Comparison of ENCODE assay signal across 24 cellular contexts in genomic region chr11:113375402-113375801, GRCh38. TPM values are rescaled to one million over a fixed set of nuclear protein-coding genes. Genes with fewer than 3 reads are reported as not detected.
DNase-seq lines count a peak whose midpoint lies in the region; ATAC-seq and TF ChIP-seq lines count a peak whose summit lies in the region.
"Had no signal": no experiment of that assay in that cellular context is flagged by ENCODE, and none has a peak within 500 bp of the region (broad histone marks: within the 10 kb centered on the region; RNA-seq: fewer than 3 reads in every experiment).

No MANE protein-coding gene starts in this region.

- ATAC-seq in activated CD4-positive, alpha-beta T cell treated with anti-CD3 and anti-CD28 coated beads for 36 hours = no peak
- ATAC-seq in GM19397 (IDR thresholded peaks at IDR 0.05; ENCODE audit: unreplicated experiment) = no peak
- ATAC-seq: GM23338, PC-3, SK-N-SH treated with all-trans-retinoic acid at 6 μM for 48 hours had no signal

- TF ChIP-seq POLR2A in testis (IDR thresholded peaks at IDR 0.05) = no peak

- CTCF ChIA-PET in activated CD4-positive, alpha-beta T cell treated with anti-CD3 and anti-CD28 coated beads for 36 hours (lab: Charles Lee) = no interaction called here

- H3K27me3 Mint-ChIP-seq in dendritic cell treated with granulocyte-macrophage colony-stimulating factor and Interleukin-4, amounts not matched to agents 40 ng/mL and 50 ng/mL, for 4 days = peaks cover 1% of the 10 kb centered on the region
- H3K27me3 Mint-ChIP-seq in activated CD4-positive, alpha-beta T cell treated with anti-CD3 and anti-CD28 coated beads for 36 hours = no peaks in the 10 kb centered on the region

- TF ChIP-seq CTCF in testis (IDR thresholded peaks at IDR 0.05) = no peak

- no peak overlapping the region for H3K27ac ChIP-seq in testis
- H3K27ac ChIP-seq: 22Rv1, BLaER1, KMS-11 had no signal

- intact Hi-C loops in dendritic cell treated with granulocyte-macrophage colony-stimulating factor and Interleukin-4, amounts not matched to agents 40 ng/mL and 50 ng/mL, for 4 days (cut with micrococcal nuclease) = loop anchor here (5.0 kb wide), 1 partner anchor 63 kb away; the partner anchor contains the start of gene TTC12
- intact Hi-C loops in testis (cut with DNase I; ENCODE audit: low total_unique reads) = no loop called here
- intact Hi-C loops in activated CD4-positive, alpha-beta T cell treated with anti-CD3 and anti-CD28 coated beads for 36 hours (cut with DNase I, micrococcal nuclease) = no loop called here

- POLR2A ChIA-PET in activated CD4-positive, alpha-beta T cell treated with anti-CD3 and anti-CD28 coated beads for 36 hours (lab: Charles Lee) = no interaction called here

- H3K27ac Mint-ChIP-seq in dendritic cell treated with granulocyte-macrophage colony-stimulating factor and Interleukin-4, amounts not matched to agents 40 ng/mL and 50 ng/mL, for 4 days = peak overlapping the region; percentile 70
- H3K27ac Mint-ChIP-seq in activated CD4-positive, alpha-beta T cell treated with anti-CD3 and anti-CD28 coated beads for 36 hours = no peak overlapping the region
- H3K27ac Mint-ChIP-seq: CD8-positive, alpha-beta memory T cell; GM23338 had no signal

- no peaks in the 10 kb centered on the region for H3K9me3 Mint-ChIP-seq in dendritic cell treated with granulocyte-macrophage colony-stimulating factor and Interleukin-4, amounts not matched to agents 40 ng/mL and 50 ng/mL, for 4 days
- no peaks in the 10 kb centered on the region for H3K9me3 Mint-ChIP-seq in activated CD4-positive, alpha-beta T cell treated with anti-CD3 and anti-CD28 coated beads for 36 hours (ENCODE audit: low read depth)
- H3K9me3 Mint-ChIP-seq: CD8-positive, alpha-beta memory T cell had no signal

- no peaks in the 10 kb centered on the region for H3K36me3 Mint-ChIP-seq in dendritic cell treated with granulocyte-macrophage colony-stimulating factor and Interleukin-4, amounts not matched to agents 40 ng/mL and 50 ng/mL, for 4 days (ENCODE audit: low read depth)
- peaks cover 12% of the 10 kb centered on the region for H3K36me3 Mint-ChIP-seq in activated CD4-positive, alpha-beta T cell treated with anti-CD3 and anti-CD28 coated beads for 36 hours (ENCODE audit: low read depth)

- 56 to 74% methylated on average over 5 of the region's 5 CpGs for WGBS in testis, 2 donors

- peak overlapping the region in 1 of 2 donors; percentile 3 for H3K4me3 ChIP-seq in testis
- H3K4me3 ChIP-seq: BLaER1, GM23338 had no signal

- H3K4me1 ChIP-seq in testis = no peaks in the 10 kb centered on the region
- H3K4me1 ChIP-seq: BLaER1 had no signal

- no peaks in the 10 kb centered on the region for H3K36me3 ChIP-seq in testis (ENCODE audit: low read depth, missing control alignments)
- H3K36me3 ChIP-seq: BLaER1 had no signal

- no peaks in the 10 kb centered on the region for H3K27me3 ChIP-seq in testis
- H3K27me3 ChIP-seq: BLaER1 had no signal

- no peaks in the 10 kb centered on the region for H3K9me3 ChIP-seq in testis
- H3K9me3 ChIP-seq: BLaER1 had no signal

- DNase-seq in DMS 273 (lab: John Stamatoyannopoulos, UW; ENCODE audit: unreplicated experiment) (peak; percentile 16), DMS 273 treated with DMSO at 0.1 percent for 48 hours (lab: John Stamatoyannopoulos, UW) (no peak), NCI-H82 (lab: John Stamatoyannopoulos, UW) (peak; percentile 39), testis (peak; percentile 48)
- DNase-seq in activated CD4-positive, alpha-beta T cell treated with anti-CD3 and anti-CD28 coated beads for 36 hours = no peak
- DNase-seq in activated naive CD4-positive, alpha-beta T cell treated with anti-CD3 and anti-CD28 coated beads, Interleukin-2, amount 50 U/mL, for 16 hours = no peak
- DNase-seq: CD8-positive, alpha-beta memory T cell; DMS79 treated with DMSO at 0.1 percent for 48 hours; NCI-H1417 treated with DMSO at 0.1 percent for 48 hours; NCI-H187 treated with DMSO at 0.1 percent for 48 hours; NCI-H2227 treated with DMSO at 0.1 percent for 48 hours; NCI-H510A treated with DMSO at 0.1 percent for 48 hours; NCI-H774; PC-3; RPMI8226; SHP77 treated with DMSO at 0.1 percent for 48 hours had no signal

- H3K4me3 Mint-ChIP-seq in dendritic cell treated with granulocyte-macrophage colony-stimulating factor and Interleukin-4, amounts not matched to agents 40 ng/mL and 50 ng/mL, for 4 days = no peak overlapping the region
- H3K4me3 Mint-ChIP-seq in activated CD4-positive, alpha-beta T cell treated with anti-CD3 and anti-CD28 coated beads for 36 hours = no peak overlapping the region
- H3K4me3 Mint-ChIP-seq: CD8-positive, alpha-beta memory T cell; GM23338 had no signal

- H3K4me1 Mint-ChIP-seq in dendritic cell treated with granulocyte-macrophage colony-stimulating factor and Interleukin-4, amounts not matched to agents 40 ng/mL and 50 ng/mL, for 4 days (ENCODE audit: low read depth) = peaks cover 32% of the 10 kb centered on the region
- no peaks in the 10 kb centered on the region for H3K4me1 Mint-ChIP-seq in activated CD4-positive, alpha-beta T cell treated with anti-CD3 and anti-CD28 coated beads for 36 hours
- H3K4me1 Mint-ChIP-seq: CD8-positive, alpha-beta memory T cell had no signal

RNA-seq across cellular contexts. Expression of gene ANKK1, which starts 12.2 kb away (rescaled TPM):
- total RNA-seq in testis = 1 to 10 TPM; 2.1 to 2.2 TPM
- 2.5 TPM for polyA plus RNA-seq in testis (ENCODE audit: insufficient read depth, low read depth, low replicate concordance)
- under 1 TPM; 0.07 to 0.14 TPM for total RNA-seq in activated CD4-positive, alpha-beta T cell treated with anti-CD3 and anti-CD28 coated beads for 36 hours
- total RNA-seq: M059J had no signal

Comparison
In these comparisons a context has a peak if more than half of its experiments do, and no peak if none do; other contexts are left out.
1. DNase-seq: peak in DMS 273 (single experiment), NCI-H82 (single experiment) and testis (single experiment); none in DMS 273 treated with DMSO at 0.1 percent for 48 hours (single experiment), activated CD4-positive, alpha-beta T cell treated with anti-CD3 and anti-CD28 coated beads for 36 hours (single experiment) and activated naive CD4-positive, alpha-beta T cell treated with anti-CD3 and anti-CD28 coated beads, Interleukin-2, amount 50 U/mL, for 16 hours (single experiment).